ENCODE assay signal across 9 cellular contexts in genomic region chr3:192825191-192825590, GRCh38.
"Had no signal": no experiment of that assay in that cellular context is flagged by ENCODE, and none has a peak within 500 bp of the region (broad histone marks: within the 10 kb centered on the region; RNA-seq: fewer than 3 reads in every experiment).

No MANE protein-coding gene starts in this region.

- DNase-seq: activated CD4-positive, alpha-beta T cell treated with anti-CD3 and anti-CD28 coated beads for 48 hours; activated naive CD4-positive, alpha-beta T cell treated with Interleukin-2 at 50 U/mL for 16 hours; caudate nucleus; effector memory CD4-positive, alpha-beta T cell; stimulated activated CD4-positive, alpha-beta T cell treated with anti-CD3 and anti-CD28 coated beads, Interleukin-15, amount 100 ng/mL, for 24 hours; T-helper 1 cell; thyroid gland; uterus had no signal

- H3K36me3 ChIP-seq: colonic mucosa, thyroid gland, uterus had no signal

- H3K4me3 ChIP-seq: colonic mucosa, thyroid gland, uterus had no signal

- H3K9me3 ChIP-seq: colonic mucosa, thyroid gland, uterus had no signal

- H3K4me1 ChIP-seq: colonic mucosa had no signal

- H3K27ac ChIP-seq: colonic mucosa, thyroid gland, uterus had no signal

- H3K27me3 ChIP-seq: colonic mucosa, thyroid gland, uterus had no signal
